ENCODE assay signal across 15 cellular contexts in the genomic region with DNA sequence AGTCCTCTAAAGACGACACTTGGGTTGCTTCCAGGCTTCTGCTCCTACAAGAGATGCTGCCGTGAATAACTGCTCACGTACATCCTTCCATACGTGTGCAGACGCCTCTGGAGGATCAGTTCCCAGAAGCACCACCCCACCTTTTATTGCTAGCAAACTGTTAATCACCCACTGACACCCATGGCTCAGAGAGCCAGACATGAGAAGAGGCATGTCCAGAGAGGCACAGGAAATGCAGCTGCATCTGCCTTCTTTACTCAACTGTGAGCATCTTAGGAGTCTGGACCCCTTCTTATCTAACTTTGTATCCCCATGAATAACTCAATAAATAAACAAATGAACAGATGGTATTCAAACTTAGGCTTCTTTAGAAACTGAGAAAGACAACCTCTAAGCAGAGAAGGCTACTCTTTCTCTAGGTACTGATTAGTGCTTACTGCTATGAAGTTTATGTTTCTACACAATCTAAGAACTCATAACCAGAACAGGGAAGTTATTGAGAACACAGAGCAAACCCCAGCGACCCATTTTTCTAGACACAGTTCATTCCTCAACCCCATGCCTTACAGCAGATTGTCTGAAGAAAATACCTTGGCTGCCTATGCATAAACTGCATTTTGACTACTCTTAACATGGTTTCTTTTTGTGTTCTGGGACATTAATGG.
DNase-seq lines count a peak whose midpoint lies in the region; ATAC-seq and TF ChIP-seq lines count a peak whose summit lies in the region.
"Had no signal": no experiment of that assay in that cellular context is flagged by ENCODE, and none has a peak within 500 bp of the region (broad histone marks: within the 10 kb centered on the region; RNA-seq: fewer than 3 reads in every experiment).

No MANE protein-coding gene starts in this region.

- H3K27ac Mint-ChIP-seq in nephron (peak overlapping the region in 2 of 3 experiments; percentile 1 to 9), Caco-2 (ENCODE audit: unreplicated experiment) (no peak overlapping the region)
- H3K27ac Mint-ChIP-seq: activated CD8-positive, alpha-beta T cell treated with anti-CD3 and anti-CD28 coated beads, Interleukin-2, amount 10 ng/mL, durations not matched to agents 7 days and 5 days; activated naive CD8-positive, alpha-beta T cell had no signal

- H3K27me3 Mint-ChIP-seq in nephron (ENCODE audit: low read depth) (peaks cover 15% of the 10 kb centered on the region), Caco-2 (ENCODE audit: insufficient read depth, unreplicated experiment) (no peaks in the 10 kb centered on the region)
- H3K27me3 Mint-ChIP-seq: activated naive CD8-positive, alpha-beta T cell had no signal

- ATAC-seq in GM18511 (IDR thresholded peaks at IDR 0.05; ENCODE audit: unreplicated experiment) (peak; percentile 57), HG02938 (IDR thresholded peaks at IDR 0.05; ENCODE audit: unreplicated experiment) (peak; percentile 85)
- ATAC-seq: activated CD8-positive, alpha-beta T cell treated with anti-CD3 and anti-CD28 coated beads, Interleukin-2, amount 10 ng/mL, durations not matched to agents 7 days and 5 days had no signal

- no peak for TF ChIP-seq CTCF in breast epithelium (IDR thresholded peaks at IDR 0.05)
- no peak for TF ChIP-seq CTCF in nephron (IDR thresholded peaks at IDR 0.05; ENCODE audit: unreplicated experiment in 3 of 3)
- no peak for TF ChIP-seq CTCF in tibial artery (IDR thresholded peaks at IDR 0.05)
- TF ChIP-seq CTCF in Caco-2 (IDR thresholded peaks at IDR 0.05; ENCODE audit: insufficient read depth in 1 of 2, low read depth in 1 of 2, low read length in 1 of 2, severe bottlenecking in 1 of 2, unreplicated experiment in 1 of 2) = no peak

- no peak overlapping the region for H3K4me3 ChIP-seq in breast epithelium
- no peak overlapping the region for H3K4me3 ChIP-seq in tibial artery
- no peak overlapping the region for H3K4me3 ChIP-seq in Caco-2 (ENCODE audit: low read depth, low read length)
- H3K4me3 ChIP-seq: dorsolateral prefrontal cortex, heart right ventricle had no signal

- DNase-seq in breast epithelium (ENCODE audit: low spot score in 2 of 2) (no peak), DMS153 treated with DMSO at 0.1 percent for 48 hours (lab: John Stamatoyannopoulos, UW; ENCODE audit: unreplicated experiment) (no peak), posterior cingulate gyrus (no peak), tibial artery (no peak), Caco-2 (no peak)
- DNase-seq: activated CD8-positive, alpha-beta T cell treated with anti-CD3 and anti-CD28 coated beads, Interleukin-2, amount 10 ng/mL, durations not matched to agents 7 days and 5 days; dorsolateral prefrontal cortex; heart right ventricle; mesendoderm; NCI-H1930; T1000 had no signal

- H3K4me3 Mint-ChIP-seq in nephron (no peak overlapping the region), Caco-2 (ENCODE audit: unreplicated experiment) (no peak overlapping the region)
- H3K4me3 Mint-ChIP-seq: activated CD8-positive, alpha-beta T cell treated with anti-CD3 and anti-CD28 coated beads, Interleukin-2, amount 10 ng/mL, durations not matched to agents 7 days and 5 days; activated naive CD8-positive, alpha-beta T cell had no signal

- intact Hi-C loops in breast epithelium (cut with DNase I; ENCODE audit: low total_unique reads) (loop anchor here (5.0 kb wide), 1 partner anchor 683 kb away; no protein-coding TSS in a partner anchor), posterior cingulate gyrus (cut with DNase I) (no loop called here), tibial artery (cut with DNase I; ENCODE audit: low total_unique reads) (no loop called here), Caco-2 (cut with micrococcal nuclease; ENCODE audit: unreplicated experiment) (no loop called here)

- no peaks in the 10 kb centered on the region for H3K27me3 ChIP-seq in breast epithelium
- H3K27me3 ChIP-seq in tibial artery = no peaks in the 10 kb centered on the region
- H3K27me3 ChIP-seq in Caco-2 (replicated peaks; ENCODE audit: control insufficient read depth, insufficient read depth, low read length) = no peaks in the 10 kb centered on the region
- H3K27me3 ChIP-seq: heart right ventricle had no signal

- H3K4me1 Mint-ChIP-seq in nephron (peaks cover 42% of the 10 kb centered on the region), Caco-2 (ENCODE audit: low read depth, unreplicated experiment) (peaks cover 6% of the 10 kb centered on the region)

- BruUV-seq in Caco-2 (replicated peaks; lab: Mats Ljungman, UMichigan) = no TSS peak

- peaks cover 3% of the 10 kb centered on the region for H3K9me3 Mint-ChIP-seq in nephron
- H3K9me3 Mint-ChIP-seq in Caco-2 (ENCODE audit: unreplicated experiment) = no peaks in the 10 kb centered on the region

- H3K36me3 ChIP-seq in breast epithelium (no peaks in the 10 kb centered on the region), tibial artery (no peaks in the 10 kb centered on the region), Caco-2 (ENCODE audit: control insufficient read depth, insufficient read depth, low read length) (no peaks in the 10 kb centered on the region)
- H3K36me3 ChIP-seq: heart right ventricle had no signal

- TF ChIP-seq POLR2A in breast epithelium (IDR thresholded peaks at IDR 0.05) = no peak

- H3K9me3 ChIP-seq in breast epithelium (no peaks in the 10 kb centered on the region), tibial artery (no peaks in the 10 kb centered on the region), Caco-2 (no peaks in the 10 kb centered on the region)
- H3K9me3 ChIP-seq: heart right ventricle had no signal

- H3K36me3 Mint-ChIP-seq in nephron (ENCODE audit: low read depth) = no peaks in the 10 kb centered on the region
- no peaks in the 10 kb centered on the region for H3K36me3 Mint-ChIP-seq in Caco-2 (ENCODE audit: insufficient read depth, unreplicated experiment)
- H3K36me3 Mint-ChIP-seq: activated naive CD8-positive, alpha-beta T cell had no signal

- peak overlapping the region; percentile 9 to 26 for H3K27ac ChIP-seq in breast epithelium
- H3K27ac ChIP-seq in tibial artery = no peak overlapping the region
- H3K27ac ChIP-seq: dorsolateral prefrontal cortex had no signal

- H3K4me1 ChIP-seq in breast epithelium (no peaks in the 10 kb centered on the region), tibial artery (no peaks in the 10 kb centered on the region), Caco-2 (0 out of 2 replicates have a peak, but pooled peaks cover 8% of the 10 kb centered on the region)

- POLR2A ChIA-PET in Caco-2 (lab: Charles Lee) = no interaction called here

- CTCF ChIA-PET in Caco-2 (lab: Charles Lee) = no interaction called here

Comparison
In these comparisons a context has a peak if more than half of its experiments do, and no peak if none do; other contexts are left out.
1. H3K27ac ChIP-seq: peak in breast epithelium (2 of 2); none in tibial artery (0 of 2).